18 cellular contexts compared by ENCODE assay signal in the genomic region with DNA sequence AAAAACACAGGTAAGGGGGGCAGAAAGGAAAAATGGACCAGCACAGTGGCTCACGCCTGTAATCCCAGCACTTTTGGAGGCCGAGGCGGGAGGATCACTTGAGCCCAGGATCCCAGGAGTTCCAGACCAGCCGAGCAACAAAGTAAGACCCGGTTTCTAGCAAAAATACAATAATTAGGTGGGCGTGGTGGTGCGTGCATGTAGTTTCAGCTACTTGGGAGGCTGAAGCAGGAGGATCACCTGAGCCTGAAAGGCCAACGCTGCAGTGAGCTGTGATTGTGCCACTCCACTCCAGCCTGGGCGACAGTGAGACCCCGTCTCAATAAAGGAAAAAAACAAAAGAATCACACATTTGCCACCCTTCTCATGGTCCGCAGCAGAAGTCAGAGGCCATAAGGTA.
DNase-seq lines count a peak whose midpoint lies in the region; TF ChIP-seq lines count a peak whose summit lies in the region.
"Had no signal": no experiment of that assay in that cellular context is flagged by ENCODE, and none has a peak within 500 bp of the region (broad histone marks: within the 10 kb centered on the region; RNA-seq: fewer than 3 reads in every experiment).

No MANE protein-coding gene starts in this region.

- no peak for TF ChIP-seq CTCF in coronary artery (IDR thresholded peaks at IDR 0.05)
- TF ChIP-seq CTCF in osteocyte (IDR thresholded peaks at IDR 0.05) = no peak
- TF ChIP-seq CTCF in testis (IDR thresholded peaks at IDR 0.05) = no peak

- 89 to 91% methylated on average over 11 of the region's 11 CpGs for WGBS in testis, 2 donors

- no peaks in the 10 kb centered on the region for H3K9me3 ChIP-seq in testis
- H3K9me3 ChIP-seq: Peyer's patch had no signal

- H3K4me1 ChIP-seq in testis = no peaks in the 10 kb centered on the region
- H3K4me1 ChIP-seq: BE2C, Peyer's patch had no signal

- H3K4me1 Mint-ChIP-seq in osteocyte (ENCODE audit: unreplicated experiment) = no peaks in the 10 kb centered on the region

- no peaks in the 10 kb centered on the region for H3K9me3 Mint-ChIP-seq in osteocyte (ENCODE audit: unreplicated experiment)
- H3K9me3 Mint-ChIP-seq: CD8-positive, alpha-beta T cell had no signal

- H3K4me3 ChIP-seq in coronary artery (no peak overlapping the region), testis (no peak overlapping the region)
- H3K4me3 ChIP-seq: Peyer's patch had no signal

- no peaks in the 10 kb centered on the region for H3K27me3 ChIP-seq in testis
- H3K27me3 ChIP-seq: BE2C, Peyer's patch had no signal

- intact Hi-C loops in testis (cut with DNase I; ENCODE audit: low total_unique reads) = no loop called here

- H3K36me3 Mint-ChIP-seq in osteocyte (ENCODE audit: unreplicated experiment) = no peaks in the 10 kb centered on the region
- H3K36me3 Mint-ChIP-seq: CD8-positive, alpha-beta T cell had no signal

- no peak overlapping the region for H3K4me3 Mint-ChIP-seq in osteocyte (ENCODE audit: unreplicated experiment)
- H3K4me3 Mint-ChIP-seq: CD8-positive, alpha-beta T cell had no signal

- no peaks in the 10 kb centered on the region for H3K36me3 ChIP-seq in testis (ENCODE audit: low read depth, missing control alignments)
- H3K36me3 ChIP-seq: BE2C, Peyer's patch had no signal

- peak; percentile 46 for DNase-seq in activated effector memory CD4-positive, alpha-beta T cell treated with anti-CD3 and anti-CD28 coated beads, Interleukin-2, amount 50 U/mL, for 16 hours
- no peak for DNase-seq in activated effector memory CD4-positive, alpha-beta T cell treated with Interleukin-2 at 50 U/mL for 16 hours
- peak; percentile 14 for DNase-seq in coronary artery (ENCODE audit: low spot score)
- peak; percentile 25 for DNase-seq in osteocyte (ENCODE audit: extremely low spot score, unreplicated experiment)
- DNase-seq in testis = peak; percentile 8
- DNase-seq in NCI-H2171 (lab: John Stamatoyannopoulos, UW) = no peak
- DNase-seq in DMS79 (lab: John Stamatoyannopoulos, UW) = no peak
- no peak for DNase-seq in foreskin melanocyte
- DNase-seq: BE2C; MM.1S; NCI-H1092 treated with DMSO at 0.1 percent for 48 hours; NCI-H146; NCI-H2081; NCI-H446 treated with DMSO at 0.1 percent for 48 hours; NCI-H748 treated with DMSO at 0.1 percent for 48 hours; NK-92 treated with Interleukin-12 subunit alpha and Interleukin-12 subunit beta, amount 100 ng/mL, for 24 hours had no signal

- H3K27ac ChIP-seq in coronary artery (no peak overlapping the region), testis (no peak overlapping the region)
- H3K27ac ChIP-seq: Peyer's patch had no signal

- TF ChIP-seq POLR2A in testis (IDR thresholded peaks at IDR 0.05) = no peak

- no peak overlapping the region for H3K27ac Mint-ChIP-seq in osteocyte (ENCODE audit: unreplicated experiment)
- H3K27ac Mint-ChIP-seq: CD8-positive, alpha-beta T cell had no signal

- H3K27me3 Mint-ChIP-seq in osteocyte (ENCODE audit: unreplicated experiment) = peaks cover 45% of the 10 kb centered on the region

Comparison
In these comparisons a context has a peak if more than half of its experiments do, and no peak if none do; other contexts are left out.
1. DNase-seq: peak in activated effector memory CD4-positive, alpha-beta T cell treated with anti-CD3 and anti-CD28 coated beads, Interleukin-2, amount 50 U/mL, for 16 hours (single experiment), coronary artery (single experiment), osteocyte (single experiment) and testis (single experiment); none in activated effector memory CD4-positive, alpha-beta T cell treated with Interleukin-2 at 50 U/mL for 16 hours (single experiment), NCI-H2171 (single experiment), DMS79 (single experiment) and foreskin melanocyte (single experiment).